ENCODE assay signal across 1 cellular context in the genomic region with DNA sequence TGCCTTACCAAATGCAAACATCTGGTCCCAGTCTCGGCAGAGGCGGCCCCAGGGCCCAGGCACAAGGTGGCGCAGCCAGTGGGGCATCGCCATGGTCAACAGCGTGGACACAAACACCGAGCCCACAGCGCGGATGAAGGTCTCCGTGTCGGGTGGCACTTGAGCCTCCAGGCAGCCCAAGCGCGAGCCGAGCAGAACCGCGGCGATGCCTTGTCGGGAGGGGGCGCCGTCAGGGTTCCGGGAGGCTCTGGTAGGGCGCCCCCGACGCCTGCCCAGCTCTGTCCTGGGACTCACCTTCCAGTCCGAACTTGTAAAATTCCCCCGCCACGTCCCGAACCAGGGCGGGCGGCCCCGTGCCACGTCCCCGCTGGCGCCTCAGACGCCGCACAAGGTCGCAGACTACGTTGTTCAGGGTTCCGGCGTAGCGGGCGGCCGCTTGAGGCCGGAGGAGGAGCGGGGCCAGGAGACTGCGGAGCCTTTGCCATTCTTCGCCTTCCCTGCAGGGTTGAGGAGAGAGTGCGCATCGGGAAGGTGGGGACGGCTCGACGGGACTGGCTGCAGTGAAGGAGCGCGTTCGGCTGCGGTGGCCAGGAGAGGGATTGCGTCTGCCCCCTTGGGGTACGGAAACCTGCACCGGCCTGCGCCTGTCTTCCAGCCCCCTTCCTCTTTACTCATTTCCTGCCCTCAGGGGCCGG.
TF ChIP-seq lines count a peak whose summit lies in the region.

No MANE protein-coding gene starts in this region.

TF ChIP-seq in HEK293, 187 proteins besides CTCF, POLR2A, EP300 and RAD21 (continued from another document and continues in another):
- TF ChIP-seq, protein P1, sequence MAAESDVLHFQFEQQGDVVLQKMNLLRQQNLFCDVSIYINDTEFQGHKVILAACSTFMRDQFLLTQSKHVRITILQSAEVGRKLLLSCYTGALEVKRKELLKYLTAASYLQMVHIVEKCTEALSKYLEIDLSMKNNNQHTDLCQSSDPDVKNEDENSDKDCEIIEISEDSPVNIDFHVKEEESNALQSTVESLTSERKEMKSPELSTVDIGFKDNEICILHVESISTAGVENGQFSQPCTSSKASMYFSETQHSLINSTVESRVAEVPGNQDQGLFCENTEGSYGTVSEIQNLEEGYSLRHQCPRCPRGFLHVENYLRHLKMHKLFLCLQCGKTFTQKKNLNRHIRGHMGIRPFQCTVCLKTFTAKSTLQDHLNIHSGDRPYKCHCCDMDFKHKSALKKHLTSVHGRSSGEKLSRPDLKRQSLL (tag by site-specific recombination; IDR thresholded peaks at IDR 0.05): 0 out of 2 replicates have a peak, but pooled peaks have one; percentile 26
- TF ChIP-seq, protein P2, sequence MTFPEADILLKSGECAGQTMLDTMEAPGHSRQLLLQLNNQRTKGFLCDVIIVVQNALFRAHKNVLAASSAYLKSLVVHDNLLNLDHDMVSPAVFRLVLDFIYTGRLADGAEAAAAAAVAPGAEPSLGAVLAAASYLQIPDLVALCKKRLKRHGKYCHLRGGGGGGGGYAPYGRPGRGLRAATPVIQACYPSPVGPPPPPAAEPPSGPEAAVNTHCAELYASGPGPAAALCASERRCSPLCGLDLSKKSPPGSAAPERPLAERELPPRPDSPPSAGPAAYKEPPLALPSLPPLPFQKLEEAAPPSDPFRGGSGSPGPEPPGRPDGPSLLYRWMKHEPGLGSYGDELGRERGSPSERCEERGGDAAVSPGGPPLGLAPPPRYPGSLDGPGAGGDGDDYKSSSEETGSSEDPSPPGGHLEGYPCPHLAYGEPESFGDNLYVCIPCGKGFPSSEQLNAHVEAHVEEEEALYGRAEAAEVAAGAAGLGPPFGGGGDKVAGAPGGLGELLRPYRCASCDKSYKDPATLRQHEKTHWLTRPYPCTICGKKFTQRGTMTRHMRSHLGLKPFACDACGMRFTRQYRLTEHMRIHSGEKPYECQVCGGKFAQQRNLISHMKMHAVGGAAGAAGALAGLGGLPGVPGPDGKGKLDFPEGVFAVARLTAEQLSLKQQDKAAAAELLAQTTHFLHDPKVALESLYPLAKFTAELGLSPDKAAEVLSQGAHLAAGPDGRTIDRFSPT (tag by site-specific recombination; IDR thresholded peaks at IDR 0.05): no peak
- TF ChIP-seq, protein P3, sequence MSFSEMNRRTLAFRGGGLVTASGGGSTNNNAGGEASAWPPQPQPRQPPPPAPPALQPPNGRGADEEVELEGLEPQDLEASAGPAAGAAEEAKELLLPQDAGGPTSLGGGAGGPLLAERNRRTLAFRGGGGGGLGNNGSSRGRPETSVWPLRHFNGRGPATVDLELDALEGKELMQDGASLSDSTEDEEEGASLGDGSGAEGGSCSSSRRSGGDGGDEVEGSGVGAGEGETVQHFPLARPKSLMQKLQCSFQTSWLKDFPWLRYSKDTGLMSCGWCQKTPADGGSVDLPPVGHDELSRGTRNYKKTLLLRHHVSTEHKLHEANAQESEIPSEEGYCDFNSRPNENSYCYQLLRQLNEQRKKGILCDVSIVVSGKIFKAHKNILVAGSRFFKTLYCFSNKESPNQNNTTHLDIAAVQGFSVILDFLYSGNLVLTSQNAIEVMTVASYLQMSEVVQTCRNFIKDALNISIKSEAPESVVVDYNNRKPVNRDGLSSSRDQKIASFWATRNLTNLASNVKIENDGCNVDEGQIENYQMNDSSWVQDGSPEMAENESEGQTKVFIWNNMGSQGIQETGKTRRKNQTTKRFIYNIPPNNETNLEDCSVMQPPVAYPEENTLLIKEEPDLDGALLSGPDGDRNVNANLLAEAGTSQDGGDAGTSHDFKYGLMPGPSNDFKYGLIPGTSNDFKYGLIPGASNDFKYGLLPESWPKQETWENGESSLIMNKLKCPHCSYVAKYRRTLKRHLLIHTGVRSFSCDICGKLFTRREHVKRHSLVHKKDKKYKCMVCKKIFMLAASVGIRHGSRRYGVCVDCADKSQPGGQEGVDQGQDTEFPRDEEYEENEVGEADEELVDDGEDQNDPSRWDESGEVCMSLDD (tag by site-specific recombination; IDR thresholded peaks at IDR 0.05): no peak
- TF ChIP-seq ZBTB17 (tag by site-specific recombination; IDR thresholded peaks at IDR 0.05) (peak; percentile 90), KLF7 (tag by site-specific recombination; IDR thresholded peaks at IDR 0.05; ENCODE audit: borderline replicate concordance) (no peak), ZNF175 (tag by site-specific recombination; IDR thresholded peaks at IDR 0.05) (no peak), ZNF433 (tag by site-specific recombination; IDR thresholded peaks at IDR 0.05; ENCODE audit: low read depth) (no peak), ZNF785 (tag by site-specific recombination; IDR thresholded peaks at IDR 0.05) (no peak), ZNF423 (tag by site-specific recombination; IDR thresholded peaks at IDR 0.05) (no peak), ZNF654 (tag by site-specific recombination; IDR thresholded peaks at IDR 0.05; ENCODE audit: low read depth) (no peak), ZNF521 (tag by site-specific recombination; IDR thresholded peaks at IDR 0.05) (no peak), ZNF670 (tag by site-specific recombination; IDR thresholded peaks at IDR 0.05; ENCODE audit: low read depth) (no peak), ZNF157 (tag by site-specific recombination; IDR thresholded peaks at IDR 0.05) (no peak), TCF7L2 (IDR thresholded peaks at IDR 0.05; ENCODE audit: borderline replicate concordance, low read depth, low read length) (no peak), ZBTB48 (tag by site-specific recombination; IDR thresholded peaks at IDR 0.05) (0 out of 2 replicates have a peak, but pooled peaks have one; percentile 29), ZNF24 (tag by site-specific recombination; IDR thresholded peaks at IDR 0.05) (no peak), KLF10 (tag by site-specific recombination; IDR thresholded peaks at IDR 0.05) (no peak), ZNF555 (tag by site-specific recombination; conservative IDR thresholded peaks at IDR 0.05) (no peak), SP3 (tag by site-specific recombination; IDR thresholded peaks at IDR 0.05) (no peak), ZNF830 (tag by site-specific recombination; IDR thresholded peaks at IDR 0.05; ENCODE audit: low read depth) (no peak), SALL2 (tag by site-specific recombination; IDR thresholded peaks at IDR 0.05; ENCODE audit: borderline replicate concordance) (no peak), ZNF501 (tag by site-specific recombination; IDR thresholded peaks at IDR 0.05) (no peak), KLF9 (tag by site-specific recombination; IDR thresholded peaks at IDR 0.05; ENCODE audit: low read depth) (no peak), ZNF514 (tag by site-specific recombination; IDR thresholded peaks at IDR 0.05) (no peak), ZFP41 (tag by site-specific recombination; IDR thresholded peaks at IDR 0.05; ENCODE audit: borderline replicate concordance) (no peak), ZNF677 (tag by site-specific recombination; IDR thresholded peaks at IDR 0.05) (no peak), ZNF596 (tag by site-specific recombination; IDR thresholded peaks at IDR 0.05) (no peak), HOXA7 (CRISPR knock-in tag; IDR thresholded peaks at IDR 0.05; ENCODE audit: borderline replicate concordance) (no peak), ZFHX2 (tag by site-specific recombination; conservative IDR thresholded peaks at IDR 0.05) (no peak), ZNF239 (tag by site-specific recombination; IDR thresholded peaks at IDR 0.05) (no peak), ZSCAN23 (tag by site-specific recombination; IDR thresholded peaks at IDR 0.05) (no peak), ZNF248 (tag by site-specific recombination; IDR thresholded peaks at IDR 0.05) (no peak)
- TF ChIP-seq, protein P4, sequence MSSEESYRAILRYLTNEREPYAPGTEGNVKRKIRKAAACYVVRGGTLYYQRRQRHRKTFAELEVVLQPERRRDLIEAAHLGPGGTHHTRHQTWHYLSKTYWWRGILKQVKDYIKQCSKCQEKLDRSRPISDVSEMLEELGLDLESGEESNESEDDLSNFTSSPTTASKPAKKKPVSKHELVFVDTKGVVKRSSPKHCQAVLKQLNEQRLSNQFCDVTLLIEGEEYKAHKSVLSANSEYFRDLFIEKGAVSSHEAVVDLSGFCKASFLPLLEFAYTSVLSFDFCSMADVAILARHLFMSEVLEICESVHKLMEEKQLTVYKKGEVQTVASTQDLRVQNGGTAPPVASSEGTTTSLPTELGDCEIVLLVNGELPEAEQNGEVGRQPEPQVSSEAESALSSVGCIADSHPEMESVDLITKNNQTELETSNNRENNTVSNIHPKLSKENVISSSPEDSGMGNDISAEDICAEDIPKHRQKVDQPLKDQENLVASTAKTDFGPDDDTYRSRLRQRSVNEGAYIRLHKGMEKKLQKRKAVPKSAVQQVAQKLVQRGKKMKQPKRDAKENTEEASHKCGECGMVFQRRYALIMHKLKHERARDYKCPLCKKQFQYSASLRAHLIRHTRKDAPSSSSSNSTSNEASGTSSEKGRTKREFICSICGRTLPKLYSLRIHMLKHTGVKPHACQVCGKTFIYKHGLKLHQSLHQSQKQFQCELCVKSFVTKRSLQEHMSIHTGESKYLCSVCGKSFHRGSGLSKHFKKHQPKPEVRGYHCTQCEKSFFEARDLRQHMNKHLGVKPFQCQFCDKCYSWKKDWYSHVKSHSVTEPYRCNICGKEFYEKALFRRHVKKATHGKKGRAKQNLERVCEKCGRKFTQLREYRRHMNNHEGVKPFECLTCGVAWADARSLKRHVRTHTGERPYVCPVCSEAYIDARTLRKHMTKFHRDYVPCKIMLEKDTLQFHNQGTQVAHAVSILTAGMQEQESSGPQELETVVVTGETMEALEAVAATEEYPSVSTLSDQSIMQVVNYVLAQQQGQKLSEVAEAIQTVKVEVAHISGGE (tag by site-specific recombination; conservative IDR thresholded peaks at IDR 0.05; ENCODE audit: low read depth): peak; percentile 12; the same call in 1 of the 2 replicates
- TF ChIP-seq, protein P5, sequence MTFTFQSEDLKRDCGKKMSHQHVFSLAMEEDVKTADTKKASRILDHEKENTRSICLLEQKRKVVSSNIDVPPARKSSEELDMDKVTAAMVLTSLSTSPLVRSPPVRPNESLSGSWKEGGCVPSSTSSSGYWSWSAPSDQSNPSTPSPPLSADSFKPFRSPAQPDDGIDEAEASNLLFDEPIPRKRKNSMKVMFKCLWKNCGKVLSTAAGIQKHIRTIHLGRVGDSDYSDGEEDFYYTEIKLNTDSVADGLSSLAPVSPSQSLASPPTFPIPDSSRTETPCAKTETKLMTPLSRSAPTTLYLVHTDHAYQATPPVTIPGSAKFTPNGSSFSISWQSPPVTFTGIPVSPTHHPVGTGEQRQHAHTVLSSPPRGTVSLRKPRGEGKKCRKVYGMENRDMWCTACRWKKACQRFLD (tag by site-specific recombination; IDR thresholded peaks at IDR 0.05): no peak
- TF ChIP-seq, protein P6, sequence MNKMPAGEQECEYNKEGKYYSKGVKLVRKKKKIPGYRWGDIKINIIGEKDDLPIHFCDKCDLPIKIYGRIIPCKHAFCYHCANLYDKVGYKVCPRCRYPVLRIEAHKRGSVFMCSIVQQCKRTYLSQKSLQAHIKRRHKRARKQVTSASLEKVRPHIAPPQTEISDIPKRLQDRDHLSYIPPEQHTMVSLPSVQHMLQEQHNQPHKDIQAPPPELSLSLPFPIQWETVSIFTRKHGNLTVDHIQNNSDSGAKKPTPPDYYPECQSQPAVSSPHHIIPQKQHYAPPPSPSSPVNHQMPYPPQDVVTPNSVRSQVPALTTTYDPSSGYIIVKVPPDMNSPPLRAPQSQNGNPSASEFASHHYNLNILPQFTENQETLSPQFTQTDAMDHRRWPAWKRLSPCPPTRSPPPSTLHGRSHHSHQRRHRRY (tag by site-specific recombination; IDR thresholded peaks at IDR 0.05): no peak
- TF ChIP-seq, protein P7, sequence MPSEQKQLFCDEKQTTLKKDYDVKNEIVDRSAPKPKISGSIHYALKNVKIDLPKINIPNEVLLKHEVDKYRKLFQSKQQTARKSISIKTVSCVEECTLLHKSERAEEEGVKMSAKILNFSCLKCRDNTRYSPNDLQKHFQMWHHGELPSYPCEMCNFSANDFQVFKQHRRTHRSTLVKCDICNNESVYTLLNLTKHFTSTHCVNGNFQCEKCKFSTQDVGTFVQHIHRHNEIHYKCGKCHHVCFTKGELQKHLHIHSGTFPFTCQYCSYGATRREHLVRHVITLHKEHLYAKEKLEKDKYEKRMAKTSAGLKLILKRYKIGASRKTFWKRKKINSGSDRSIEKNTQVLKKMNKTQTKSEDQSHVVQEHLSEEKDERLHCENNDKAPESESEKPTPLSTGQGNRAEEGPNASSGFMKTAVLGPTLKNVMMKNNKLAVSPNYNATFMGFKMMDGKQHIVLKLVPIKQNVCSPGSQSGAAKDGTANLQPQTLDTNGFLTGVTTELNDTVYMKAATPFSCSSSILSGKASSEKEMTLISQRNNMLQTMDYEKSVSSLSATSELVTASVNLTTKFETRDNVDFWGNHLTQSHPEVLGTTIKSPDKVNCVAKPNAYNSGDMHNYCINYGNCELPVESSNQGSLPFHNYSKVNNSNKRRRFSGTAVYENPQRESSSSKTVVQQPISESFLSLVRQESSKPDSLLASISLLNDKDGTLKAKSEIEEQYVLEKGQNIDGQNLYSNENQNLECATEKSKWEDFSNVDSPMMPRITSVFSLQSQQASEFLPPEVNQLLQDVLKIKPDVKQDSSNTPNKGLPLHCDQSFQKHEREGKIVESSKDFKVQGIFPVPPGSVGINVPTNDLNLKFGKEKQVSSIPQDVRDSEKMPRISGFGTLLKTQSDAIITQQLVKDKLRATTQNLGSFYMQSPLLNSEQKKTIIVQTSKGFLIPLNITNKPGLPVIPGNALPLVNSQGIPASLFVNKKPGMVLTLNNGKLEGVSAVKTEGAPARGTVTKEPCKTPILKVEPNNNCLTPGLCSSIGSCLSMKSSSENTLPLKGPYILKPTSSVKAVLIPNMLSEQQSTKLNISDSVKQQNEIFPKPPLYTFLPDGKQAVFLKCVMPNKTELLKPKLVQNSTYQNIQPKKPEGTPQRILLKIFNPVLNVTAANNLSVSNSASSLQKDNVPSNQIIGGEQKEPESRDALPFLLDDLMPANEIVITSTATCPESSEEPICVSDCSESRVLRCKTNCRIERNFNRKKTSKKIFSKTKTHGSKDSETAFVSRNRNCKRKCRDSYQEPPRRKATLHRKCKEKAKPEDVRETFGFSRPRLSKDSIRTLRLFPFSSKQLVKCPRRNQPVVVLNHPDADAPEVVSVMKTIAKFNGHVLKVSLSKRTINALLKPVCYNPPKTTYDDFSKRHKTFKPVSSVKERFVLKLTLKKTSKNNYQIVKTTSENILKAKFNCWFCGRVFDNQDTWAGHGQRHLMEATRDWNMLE (tag by site-specific recombination; conservative IDR thresholded peaks at IDR 0.05; ENCODE audit: low read depth): no peak
